8 cellular contexts compared by ENCODE assay signal in genomic region chr9:129823934-129824601, GRCh38.
DNase-seq lines count a peak whose midpoint lies in the region; ATAC-seq, FAIRE-seq and TF ChIP-seq lines count a peak whose summit lies in the region.

Gene TOR1A (minus strand): TSS chr9:129824136. CDS start chr9:129824085, 51 bp downstream.

- FAIRE-seq in islet of Langerhans (lab: Jason Lieb, UNC) = peak; percentile 76

- H3K4me3 ChIP-seq in AG04449 (ENCODE audit: low read depth, low read length) = peak within 1 kb of the TSS; percentile 89

- DNase-seq in AG04449 (ENCODE audit: low read depth, low spot score) (peak; percentile 50), NCI-H345 treated with DMSO at 0.1 percent for 48 hours (lab: John Stamatoyannopoulos, UW; ENCODE audit: unreplicated experiment) (peak; percentile 94)
- peak; percentile 79 for DNase-seq in activated CD4-positive, CD25-positive, alpha-beta regulatory T cell treated with anti-CD3 and anti-CD28 coated beads, Interleukin-2, amount 50 U/mL, for 16 hours (ENCODE audit: low read depth, low spot score)
- peak; percentile 89 for DNase-seq in central memory CD8-positive, alpha-beta T cell (ENCODE audit: low spot score in 2 of 2)
- peak; percentile 86 for DNase-seq in stimulated activated CD4-positive, alpha-beta T cell treated with anti-CD3 and anti-CD28 coated beads, Interleukin-12 subunit alpha, Interleukin-12 subunit beta, amount 100 ng/mL, for 4 hours

- peak within 1 kb of the TSS; percentile 87 for H3K27ac Mint-ChIP-seq in central memory CD8-positive, alpha-beta T cell (ENCODE audit: low read depth)

- H3K4me1 Mint-ChIP-seq in central memory CD8-positive, alpha-beta T cell = peaks cover 11% of the 10 kb centered on the region

- no peaks in the 10 kb centered on the region for H3K9me3 Mint-ChIP-seq in central memory CD8-positive, alpha-beta T cell

- H3K4me3 Mint-ChIP-seq in central memory CD8-positive, alpha-beta T cell = peak within 1 kb of the TSS; percentile 86

- TF ChIP-seq CTCF in AG04449 (IDR thresholded peaks at IDR 0.05; ENCODE audit: insufficient read depth, low read length, missing control alignments) = no peak

- H3K27me3 Mint-ChIP-seq in central memory CD8-positive, alpha-beta T cell = no peaks in the 10 kb centered on the region

- POLR2A ChIA-PET in AG04449 (lab: Yijun Ruan, JAX) = interaction anchor here (0.6 to 1.0 kb wide), 2 partner anchors 10 to 212 kb away, joined by 3 to 4 read pairs; no protein-coding TSS in a partner anchor

- H3K36me3 Mint-ChIP-seq in central memory CD8-positive, alpha-beta T cell (ENCODE audit: insufficient read depth) = peaks cover 45% of the 10 kb centered on the region

- ATAC-seq in GM18909 (IDR thresholded peaks at IDR 0.05; ENCODE audit: poor library complexity, unreplicated experiment) = peak; percentile 80
- peak; percentile 90 for ATAC-seq in HG03175 (IDR thresholded peaks at IDR 0.05; ENCODE audit: unreplicated experiment)
- ATAC-seq in central memory CD8-positive, alpha-beta T cell (replicated peaks; ENCODE audit: extremely low read depth, poor library complexity, severe bottlenecking) = peak; percentile 90

- CTCF ChIA-PET in AG04449 (lab: Yijun Ruan, JAX) = no interaction called here

Comparison
In these comparisons a context has a peak if more than half of its experiments do, and no peak if none do; other contexts are left out.
1. Peak in every context shown above with its lines: DNase-seq, ATAC-seq and H3K4me3 ChIP-seq.